Comparison of ENCODE assay signal across 1 cellular context in genomic region chr12:32005496-32006125, GRCh38.
TF ChIP-seq lines count a peak whose summit lies in the region.

No MANE protein-coding gene starts in this region.

TF ChIP-seq in GM23338, 12 proteins besides CTCF, POLR2A, EP300 and RAD21 (continued from another document):
- TF ChIP-seq ZNF462 (CRISPR knock-in tag; IDR thresholded peaks at IDR 0.05) = no peak
- TF ChIP-seq STAT1 (IDR thresholded peaks at IDR 0.05; ENCODE audit: unreplicated experiment) = no peak
TF ChIP-seq in GM23338: peak in this region for 0.
